8 cellular contexts compared by ENCODE assay signal in genomic region chrX:138775501-138775900, GRCh38.
DNase-seq lines count a peak whose midpoint lies in the region; ATAC-seq and TF ChIP-seq lines count a peak whose summit lies in the region.

No MANE protein-coding gene starts in this region.

- H3F3A ChIP-seq in PC-3 (ENCODE audit: low read length, unreplicated experiment), result no peaks in the 10 kb centered on the region

- H3K27me3 ChIP-seq in AG04450 (ENCODE audit: control insufficient read depth, insufficient read depth, low read length), result no peaks in the 10 kb centered on the region
- H3K27me3 ChIP-seq in PC-3 (ENCODE audit: low read length), result no peaks in the 10 kb centered on the region

- ATAC-seq in PC-3 (peak; percentile 76), HG02973 (IDR thresholded peaks at IDR 0.05; ENCODE audit: unreplicated experiment) (no peak)

- no peaks in the 10 kb centered on the region for H4K20me1 ChIP-seq in PC-3 (ENCODE audit: low read length)

- intact Hi-C loops in PC-3 (cut with micrococcal nuclease), result loop anchor here (1.0 to 10.0 kb wide), 5 partner anchors 349 to 982 kb away; no protein-coding TSS in a partner anchor

- no peaks in the 10 kb centered on the region for H3K9me3 ChIP-seq in AG04450 (ENCODE audit: control insufficient read depth, insufficient read depth, low read length)
- no peaks in the 10 kb centered on the region for H3K9me3 ChIP-seq in PC-3 (ENCODE audit: low read length)

- H3K27ac ChIP-seq in AG04450 (ENCODE audit: low read depth, low read length) (no peak overlapping the region), PC-3 (ENCODE audit: low read length) (no peak overlapping the region)

- no peaks in the 10 kb centered on the region for H3K9me2 ChIP-seq in PC-3 (replicated peaks; ENCODE audit: low read length)

- DNase-seq in AG04450 (ENCODE audit: low read depth, low spot score), result no peak
- peak; percentile 31 for DNase-seq in GM13976 (ENCODE audit: low spot score)
- peak; percentile 74 for DNase-seq in PC-3
- peak; percentile 29 for DNase-seq in fibroblast of the conjunctiva (ENCODE audit: low read depth)
- no peak for DNase-seq in hypothalamus (lab: John Stamatoyannopoulos, UW)
- no peak for DNase-seq in stimulated activated CD4-positive, alpha-beta T cell treated with anti-CD3 and anti-CD28 coated beads, Interleukin-4, amount 100 ng/mL, for 4 hours
- no peak for DNase-seq in 8988T

- in situ Hi-C loops in GM13976 (cut with MboI; ENCODE audit: low sequenced_read_pairs, unreplicated experiment), result no loop called here

- no peaks in the 10 kb centered on the region for H3K36me3 ChIP-seq in PC-3 (ENCODE audit: low read depth, low read length)

- H2AFZ ChIP-seq in PC-3 (ENCODE audit: low read length), result no peak overlapping the region

- H3K4me3 ChIP-seq in AG04450 (ENCODE audit: low read depth, low read length), result no peak overlapping the region
- no peak overlapping the region for H3K4me3 ChIP-seq in PC-3 (ENCODE audit: low read length)

- H3K4me1 ChIP-seq in PC-3 (ENCODE audit: insufficient read depth, low read length), result peaks cover 17% of the 10 kb centered on the region

- no TSS peak for BruUV-seq in PC-3 (replicated peaks; lab: Mats Ljungman, UMichigan)

- POLR2A ChIA-PET in AG04450 (lab: Yijun Ruan, JAX) (no interaction called here), PC-3 (lab: Charles Lee; ENCODE audit: unreplicated experiment) (no interaction called here)

- H3K9ac ChIP-seq in PC-3 (ENCODE audit: low read length), result no peak overlapping the region

- CTCF ChIA-PET in AG04450 (lab: Charles Lee), result interaction anchor here (1.2 kb wide), 1 partner anchor 784 kb away, joined by 4 read pairs; no protein-coding TSS in a partner anchor
- CTCF ChIA-PET in PC-3 (lab: Charles Lee), result no interaction called here

- TF ChIP-seq CTCF in AG04450 (IDR thresholded peaks at IDR 0.05; ENCODE audit: low read depth, low read length), result peak; percentile 42
- peak; percentile 20 for TF ChIP-seq CTCF in GM13976 (IDR thresholded peaks at IDR 0.05; ENCODE audit: borderline replicate concordance, control extremely low read depth, extremely low read depth, insufficient read depth, missing control alignments)
- TF ChIP-seq CTCF in PC-3 (conservative IDR thresholded peaks at IDR 0.05; ENCODE audit: low read depth, low read length), result peak; percentile 67

- H3K4me2 ChIP-seq in PC-3 (ENCODE audit: low read length), result no peak overlapping the region

- no peaks in the 10 kb centered on the region for H3K79me2 ChIP-seq in PC-3 (ENCODE audit: low read length)

Comparison
In these comparisons a context has a peak if more than half of its experiments do, and no peak if none do; other contexts are left out.
1. DNase-seq: peak in GM13976 (single experiment), PC-3 (single experiment) and fibroblast of the conjunctiva (single experiment); none in AG04450 (single experiment), hypothalamus (0 of 51), stimulated activated CD4-positive, alpha-beta T cell treated with anti-CD3 and anti-CD28 coated beads, Interleukin-4, amount 100 ng/mL, for 4 hours (0 of 2) and 8988T (single experiment).
2. Peak in every context shown above with its lines, with median percentiles within 50 percentile points of each other: CTCF ChIP-seq.